20 cellular contexts compared by ENCODE assay signal in the genomic region with DNA sequence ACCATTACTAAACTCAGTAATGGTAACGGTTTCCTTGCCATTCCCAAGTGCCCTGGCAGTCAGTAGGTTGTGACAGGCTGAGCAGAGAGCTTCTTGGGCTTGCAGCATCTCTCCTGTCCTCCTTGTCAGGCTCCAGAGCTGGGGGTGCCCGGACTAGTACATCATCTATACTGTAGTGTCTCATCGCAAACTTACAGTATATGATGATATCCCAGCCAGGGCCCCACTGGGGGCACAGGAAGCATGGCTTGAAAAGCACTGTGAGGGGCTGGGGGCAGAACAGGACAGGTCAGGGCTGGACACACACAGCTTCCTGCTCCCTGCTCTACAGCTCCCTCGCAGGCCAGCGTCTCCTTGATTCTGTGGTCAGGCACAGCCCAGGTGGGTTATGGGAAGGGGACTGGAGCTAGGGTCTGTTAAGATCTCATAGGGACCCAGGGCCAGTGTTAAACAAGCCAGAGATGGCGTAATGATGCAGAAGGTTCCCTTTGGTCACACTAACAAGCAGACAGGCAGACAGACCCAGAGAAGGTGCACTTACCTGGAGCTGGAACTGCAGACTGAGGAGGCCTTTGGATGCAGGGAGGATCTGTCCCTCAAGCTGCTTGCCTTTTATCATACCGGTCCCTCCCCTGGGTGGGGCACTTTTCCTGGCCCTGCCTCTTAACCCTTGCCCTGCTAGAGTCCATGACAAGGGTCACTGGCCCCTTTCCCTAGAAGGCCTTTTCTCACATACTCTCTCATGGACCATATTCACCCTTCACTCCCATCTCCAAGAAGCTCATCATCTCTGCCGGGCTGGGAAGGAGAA. TPM values are rescaled to one million over a fixed set of nuclear protein-coding genes. Genes with fewer than 3 reads are reported as not detected.
DNase-seq lines count a peak whose midpoint lies in the region; ATAC-seq and TF ChIP-seq lines count a peak whose summit lies in the region.
"Had no signal": no experiment of that assay in that cellular context is flagged by ENCODE, and none has a peak within 500 bp of the region (broad histone marks: within the 10 kb centered on the region; RNA-seq: fewer than 3 reads in every experiment).

No MANE protein-coding gene starts in this region.

- intact Hi-C loops in sigmoid colon (cut with DNase I) = no loop called here

- no peak overlapping the region for H3K4me3 ChIP-seq in DND-41 (ENCODE audit: low read depth in 1 of 2, low read length in 2 of 2)
- H3K4me3 ChIP-seq in NB4 (ENCODE audit: low read depth, low read length) = no peak overlapping the region
- H3K4me3 ChIP-seq in mucosa of stomach (ENCODE audit: low read length) = peak overlapping the region; percentile 12
- no peak overlapping the region for H3K4me3 ChIP-seq in sigmoid colon
- H3K4me3 ChIP-seq: body of pancreas, left ventricle myocardium inferior, SJSA1, uterus had no signal

- no peak for TF ChIP-seq EP300 in sigmoid colon (IDR thresholded peaks at IDR 0.05)

- H3K36me3 ChIP-seq in DND-41 (ENCODE audit: insufficient read depth, low read length) (peaks cover 29% of the 10 kb centered on the region), mucosa of stomach (ENCODE audit: control insufficient read depth, insufficient read depth, low read length) (peaks cover 18% of the 10 kb centered on the region), sigmoid colon (peaks cover 0 to 50% (median 24%) of the 10 kb centered on the region in 4 donors)
- H3K36me3 ChIP-seq: uterus had no signal

- ATAC-seq in DND-41 (ENCODE audit: insufficient read depth, low read depth) = 0 out of 3 replicates have a peak, but pooled peaks have one; percentile 27
- ATAC-seq in effector memory CD8-positive, alpha-beta T cell (replicated peaks) = no peak
- ATAC-seq: body of pancreas, right cardiac atrium had no signal

- peaks cover 35% of the 10 kb centered on the region for H3K36me3 Mint-ChIP-seq in effector memory CD8-positive, alpha-beta T cell (ENCODE audit: insufficient read depth)
- H3K36me3 Mint-ChIP-seq in HFFc6 (ENCODE audit: low read depth) = 0 out of 2 replicates have a peak, but pooled peaks cover 9% of the 10 kb centered on the region

- H3K79me2 ChIP-seq in DND-41 (ENCODE audit: insufficient read depth, low read length) = no peaks in the 10 kb centered on the region

- H3K9ac ChIP-seq in DND-41 (ENCODE audit: low read depth, low read length) (no peak overlapping the region), mucosa of stomach (ENCODE audit: low read length) (peak overlapping the region; percentile 49)

- H3K27me3 Mint-ChIP-seq in effector memory CD8-positive, alpha-beta T cell = no peaks in the 10 kb centered on the region
- no peaks in the 10 kb centered on the region; the same call in 1 of the 2 replicates for H3K27me3 Mint-ChIP-seq in HFFc6 (ENCODE audit: insufficient read depth)
- H3K27me3 Mint-ChIP-seq: activated CD4-positive, alpha-beta T cell treated with anti-CD3 and anti-CD28 coated beads, Interleukin-2, amount 10 ng/mL, durations not matched to agents 7 days and 5 days; activated naive CD8-positive, alpha-beta T cell treated with anti-CD3 and anti-CD28 coated beads for 36 hours; B cell had no signal

- no peak overlapping the region for H2AFZ ChIP-seq in DND-41 (ENCODE audit: low read depth, low read length)

- no peaks in the 10 kb centered on the region for H4K20me1 ChIP-seq in DND-41 (ENCODE audit: insufficient read depth, low read length)

- TF ChIP-seq CTCF in DND-41 (IDR thresholded peaks at IDR 0.05; ENCODE audit: borderline replicate concordance, extremely low read depth, low read length, poor library complexity, severe bottlenecking) (no peak), NB4 (IDR thresholded peaks at IDR 0.05; ENCODE audit: low read depth, low read length) (no peak), HFFc6 (IDR thresholded peaks at IDR 0.05) (no peak), sigmoid colon (IDR thresholded peaks at IDR 0.05) (no peak)

- TF ChIP-seq POLR2A in NB4 (IDR thresholded peaks at IDR 0.05; ENCODE audit: extremely low read depth, insufficient read length) (no peak), sigmoid colon (IDR thresholded peaks at IDR 0.05) (no peak)

- H3K4me2 ChIP-seq in DND-41 (ENCODE audit: insufficient read depth, low read length) = no peak overlapping the region

- H3K9me3 Mint-ChIP-seq in effector memory CD8-positive, alpha-beta T cell = no peaks in the 10 kb centered on the region
- H3K9me3 Mint-ChIP-seq in HFFc6 = no peaks in the 10 kb centered on the region
- H3K9me3 Mint-ChIP-seq: activated CD4-positive, alpha-beta T cell treated with anti-CD3 and anti-CD28 coated beads, Interleukin-2, amount 10 ng/mL, durations not matched to agents 7 days and 5 days; activated naive CD8-positive, alpha-beta T cell treated with anti-CD3 and anti-CD28 coated beads for 36 hours had no signal

- 65 to 77% methylated on average over 8 of the region's 8 CpGs for WGBS in sigmoid colon, 2 donors

- H3K9me3 ChIP-seq in DND-41 (ENCODE audit: insufficient read depth, low read length, severe bottlenecking) (no peaks in the 10 kb centered on the region), mucosa of stomach (ENCODE audit: control insufficient read depth, low read length) (no peaks in the 10 kb centered on the region), sigmoid colon (no peaks in the 10 kb centered on the region)
- H3K9me3 ChIP-seq: body of pancreas, left ventricle myocardium inferior, SJSA1, uterus had no signal

- no peaks in the 10 kb centered on the region for H3K27me3 ChIP-seq in DND-41 (ENCODE audit: insufficient read depth, low read length, poor library complexity)
- no peaks in the 10 kb centered on the region for H3K27me3 ChIP-seq in mucosa of stomach (ENCODE audit: control insufficient read depth, insufficient read depth, low read length)
- H3K27me3 ChIP-seq in sigmoid colon = no peaks in the 10 kb centered on the region
- H3K27me3 ChIP-seq: body of pancreas, SJSA1, uterus had no signal

- no peak overlapping the region for H3K4me3 Mint-ChIP-seq in effector memory CD8-positive, alpha-beta T cell
- no peak overlapping the region for H3K4me3 Mint-ChIP-seq in HFFc6
- H3K4me3 Mint-ChIP-seq: activated CD4-positive, alpha-beta T cell treated with anti-CD3 and anti-CD28 coated beads, Interleukin-2, amount 10 ng/mL, durations not matched to agents 7 days and 5 days; activated naive CD8-positive, alpha-beta T cell treated with anti-CD3 and anti-CD28 coated beads for 36 hours; B cell had no signal

- H3K4me1 Mint-ChIP-seq in effector memory CD8-positive, alpha-beta T cell (ENCODE audit: low read depth in 2 of 2) = peaks cover 0 to 2% of the 10 kb centered on the region in 2 donors
- peaks cover 5% of the 10 kb centered on the region for H3K4me1 Mint-ChIP-seq in HFFc6 (ENCODE audit: low read depth)

- DNase-seq in DND-41 (no peak), NB4 (ENCODE audit: low read depth) (peak; percentile 0), HFFc6 (no peak), sigmoid colon (no peak)
- DNase-seq in effector memory CD8-positive, alpha-beta T cell = no peak
- no peak for DNase-seq in stimulated activated naive CD4-positive, alpha-beta T cell (lab: John Stamatoyannopoulos, UW)
- DNase-seq: activated CD4-positive, alpha-beta T cell treated with anti-CD3 and anti-CD28 coated beads, Interleukin-2, amount 10 ng/mL, durations not matched to agents 7 days and 5 days; activated naive CD8-positive, alpha-beta T cell treated with anti-CD3 and anti-CD28 coated beads for 36 hours; body of pancreas; foreskin melanocyte; GF-D8; left ventricle myocardium inferior; NCI-H1417; NCI-H526; right cardiac atrium; uterus had no signal

- H3K4me1 ChIP-seq in DND-41 (ENCODE audit: insufficient read depth, low read length) (no peaks in the 10 kb centered on the region), mucosa of stomach (ENCODE audit: control insufficient read depth, insufficient read depth, low read length) (peaks cover 51% of the 10 kb centered on the region), sigmoid colon (no peaks in the 10 kb centered on the region)
- H3K4me1 ChIP-seq: body of pancreas, left ventricle myocardium inferior, uterus had no signal

- no peak overlapping the region for H3K27ac ChIP-seq in DND-41 (ENCODE audit: low read length)
- no peak overlapping the region for H3K27ac ChIP-seq in sigmoid colon
- H3K27ac ChIP-seq: body of pancreas, epithelial cell of prostate, left ventricle myocardium inferior, SJSA1, uterus had no signal

- H3K27ac Mint-ChIP-seq in effector memory CD8-positive, alpha-beta T cell = peak overlapping the region; percentile 3 to 68
- no peak overlapping the region for H3K27ac Mint-ChIP-seq in HFFc6
- H3K27ac Mint-ChIP-seq: B cell had no signal

RNA-seq across cellular contexts. Expression of a gene that starts 6.8 kb away (rescaled TPM):
- total RNA-seq in HFFc6 (2021; fragmentation: NEBNext Ultra II Directional; extraction: Animal tissue kit (Norgen Biotek cat#: 25700)) = 10 to 100 TPM; 43.3 to 55.1 (median 46.1) TPM
- total RNA-seq in sigmoid colon = 10 to 100 TPM; 20.2 to 41.9 (median 30.3) TPM
- polyA plus RNA-seq in sigmoid colon = 10 to 100 TPM; 27.0 to 43.2 (median 41.7) TPM

RNA-seq across cellular contexts. Expression of a gene that starts 19.0 kb away (rescaled TPM):
- total RNA-seq in HFFc6 (2021; fragmentation: NEBNext Ultra II Directional; extraction: Animal tissue kit (Norgen Biotek cat#: 25700)) = 10 to 100 TPM; 14.5 to 17.2 (median 16.6) TPM
- total RNA-seq in sigmoid colon = 10 to 100 TPM in 1 of 4 donors, 1 to 10 TPM in 3; 5.0 to 11.9 (median 7.2) TPM
- 10 to 100 TPM; 15.3 to 16.2 (median 15.6) TPM for polyA plus RNA-seq in sigmoid colon

RNA-seq across cellular contexts. Expression of a gene that starts 35.9 kb away (rescaled TPM):
- total RNA-seq in HFFc6 (2021; fragmentation: NEBNext Ultra II Directional; extraction: Animal tissue kit (Norgen Biotek cat#: 25700)) = 10 to 100 TPM; 46.7 to 85.7 (median 77.9) TPM
- total RNA-seq in sigmoid colon = 10 to 100 TPM; 38.5 to 72.5 (median 52.4) TPM
- polyA plus RNA-seq in sigmoid colon = 10 to 100 TPM; 27.3 to 91.8 (median 36.6) TPM

RNA-seq across cellular contexts. Expression of a gene that starts 41.3 kb away (rescaled TPM):
- total RNA-seq in HFFc6 (2021; fragmentation: NEBNext Ultra II Directional; extraction: Animal tissue kit (Norgen Biotek cat#: 25700)) = 1 to 10 TPM; 1.5 to 3.0 (median 2.2) TPM
- total RNA-seq in sigmoid colon = 1 to 10 TPM; 3.2 to 8.4 (median 3.9) TPM
- polyA plus RNA-seq in sigmoid colon = 10 to 100 TPM in 1 of 3 donors, 1 to 10 TPM in 2; 2.1 to 15.0 (median 3.0) TPM
